ENCODE assay signal across 8 cellular contexts in the genomic region with DNA sequence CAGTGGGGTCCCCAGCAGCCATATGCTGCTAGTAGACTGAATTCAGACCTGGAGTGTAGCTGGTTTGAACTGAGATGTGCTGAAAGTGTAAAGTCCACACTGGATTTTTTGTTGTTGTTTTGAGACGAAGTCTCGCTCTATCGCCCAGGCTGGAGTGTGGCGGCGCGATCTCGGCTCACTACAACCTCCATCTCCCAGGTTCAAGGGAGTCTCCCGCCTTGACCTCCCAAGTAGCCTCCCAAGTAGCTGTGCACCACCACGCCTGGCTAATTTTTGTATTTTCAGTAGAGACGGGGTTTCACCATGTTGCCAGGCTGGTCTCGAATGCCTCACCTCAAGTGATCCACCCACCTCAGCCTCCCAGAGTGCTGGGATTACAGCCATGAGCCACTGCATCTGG. TPM values are rescaled to one million over a fixed set of nuclear protein-coding genes. Genes with fewer than 3 reads are reported as not detected.
DNase-seq lines count a peak whose midpoint lies in the region; ATAC-seq and TF ChIP-seq lines count a peak whose summit lies in the region.
"Not testable (repeated sequence)": the region's sequence is repeated elsewhere in the genome, so short reads cannot be mapped to it uniquely, and the experiment has no call there.

No MANE protein-coding gene starts in this region.

- H3K4me1 Mint-ChIP-seq in CD4-positive, CD25-positive, alpha-beta regulatory T cell = peaks cover 17 to 90% (median 58%) of the 10 kb centered on the region in 4 donors
- H3K4me1 Mint-ChIP-seq in IgD-negative memory B cell (peaks cover 40 to 62% (median 57%) of the 10 kb centered on the region in 3 donors), activated B cell treated with CpG ODN at 0.5 μM for 24 hours (peaks cover 89% of the 10 kb centered on the region)
- H3K4me1 Mint-ChIP-seq in activated naive CD8-positive, alpha-beta T cell (ENCODE audit: low read depth) = peaks cover 75% of the 10 kb centered on the region
- peaks cover 51 to 54% of the 10 kb centered on the region in 2 donors for H3K4me1 Mint-ChIP-seq in natural killer cell treated with Interleukin-12 subunit alpha and Interleukin-12 subunit beta and Interleukin-15 and Interleukin-18, amount 100 ng/mL, for 72 hours (ENCODE audit: low read depth in 2 of 2)
- H3K4me1 Mint-ChIP-seq in stimulated activated naive B cell treated with anti-CD40 and anti-IgM and Interleukin-4, amounts not matched to agents 10 μg/mL and 1 μg/mL and 100 μg/mL, for 72 hours = peaks cover 58 to 92% of the 10 kb centered on the region in 2 donors

- peak overlapping the region; percentile 66 to 72 (median 68) for H3K4me3 Mint-ChIP-seq in CD4-positive, CD25-positive, alpha-beta regulatory T cell
- H3K4me3 Mint-ChIP-seq in IgD-negative memory B cell (peak overlapping the region in 3 of 4 donors; percentile 88 to 94 (median 91)), activated B cell treated with CpG ODN at 0.5 μM for 24 hours (peak overlapping the region; percentile 71)
- H3K4me3 Mint-ChIP-seq in activated naive CD8-positive, alpha-beta T cell = peak overlapping the region; percentile 69
- peak overlapping the region; percentile 13 for H3K4me3 Mint-ChIP-seq in natural killer cell treated with Interleukin-12 subunit alpha and Interleukin-12 subunit beta and Interleukin-15 and Interleukin-18, amount 100 ng/mL, for 72 hours
- peak overlapping the region in 1 of 2 donors; percentile 61 for H3K4me3 Mint-ChIP-seq in stimulated activated naive B cell treated with anti-CD40 and anti-IgM and Interleukin-4, amounts not matched to agents 10 μg/mL and 1 μg/mL and 100 μg/mL, for 72 hours

- POLR2A ChIA-PET in activated B cell treated with CpG ODN at 0.5 μM for 24 hours (lab: Charles Lee) = not testable (repeated sequence)

- H3K9me3 Mint-ChIP-seq in CD4-positive, CD25-positive, alpha-beta regulatory T cell; IgD-negative memory B cell; activated B cell treated with CpG ODN at 0.5 μM for 24 hours; activated naive CD8-positive, alpha-beta T cell (ENCODE audit: low read depth); natural killer cell treated with Interleukin-12 subunit alpha and Interleukin-12 subunit beta and Interleukin-15 and Interleukin-18, amount 100 ng/mL, for 72 hours; stimulated activated naive B cell treated with anti-CD40 and anti-IgM and Interleukin-4, amounts not matched to agents 10 μg/mL and 1 μg/mL and 100 μg/mL, for 72 hours: not testable (repeated sequence)

- CTCF ChIA-PET in activated B cell treated with CpG ODN at 0.5 μM for 24 hours (lab: Charles Lee) = interaction anchor here (1.6 kb wide), 1 partner anchor 22 kb away, joined by 5 read pairs; no protein-coding TSS in a partner anchor

- H3K36me3 ChIP-seq in CD4-positive, CD25-positive, alpha-beta regulatory T cell (ENCODE audit: control insufficient read depth, insufficient read depth, low read length) = peaks cover 48% of the 10 kb centered on the region

- H3K9me3 ChIP-seq in CD4-positive, CD25-positive, alpha-beta regulatory T cell (ENCODE audit: control insufficient read depth in 2 of 2, low read length in 2 of 2) = not testable (repeated sequence)

- not testable (repeated sequence) for TF ChIP-seq CTCF in activated B cell treated with CpG ODN at 0.5 μM for 24 hours (IDR thresholded peaks at IDR 0.05)

- peak overlapping the region; percentile 51 to 99 (median 86) for H3K27ac Mint-ChIP-seq in CD4-positive, CD25-positive, alpha-beta regulatory T cell
- H3K27ac Mint-ChIP-seq in IgD-negative memory B cell (peak overlapping the region; percentile 95 to 99 (median 97)), activated B cell treated with CpG ODN at 0.5 μM for 24 hours (peak overlapping the region; percentile 97)
- H3K27ac Mint-ChIP-seq in activated naive CD8-positive, alpha-beta T cell = peak overlapping the region; percentile 86
- H3K27ac Mint-ChIP-seq in natural killer cell treated with Interleukin-12 subunit alpha and Interleukin-12 subunit beta and Interleukin-15 and Interleukin-18, amount 100 ng/mL, for 72 hours = peak overlapping the region; percentile 51 to 67
- peak overlapping the region; percentile 96 for H3K27ac Mint-ChIP-seq in stimulated activated naive B cell treated with anti-CD40 and anti-IgM and Interleukin-4, amounts not matched to agents 10 μg/mL and 1 μg/mL and 100 μg/mL, for 72 hours

- intact Hi-C loops in activated B cell treated with CpG ODN at 0.5 μM for 24 hours (cut with micrococcal nuclease); cardiac septum (cut with DNase I): not testable (repeated sequence)

- H3K4me3 ChIP-seq in CD4-positive, CD25-positive, alpha-beta regulatory T cell (ENCODE audit: low read depth, low read length) = peak overlapping the region; percentile 50

- H3K4me1 ChIP-seq in CD4-positive, CD25-positive, alpha-beta regulatory T cell (ENCODE audit: control insufficient read depth, insufficient read depth, low read length, poor library complexity, severe bottlenecking) = peaks cover 90% of the 10 kb centered on the region

- not testable (repeated sequence) for H3K27me3 ChIP-seq in CD4-positive, CD25-positive, alpha-beta regulatory T cell (ENCODE audit: control insufficient read depth, insufficient read depth, low read length)

- not testable (repeated sequence) for ATAC-seq in CD4-positive, CD25-positive, alpha-beta regulatory T cell (ENCODE audit: low read depth in 2 of 2); activated B cell treated with CpG ODN at 0.5 μM for 24 hours (ENCODE audit: low read depth); natural killer cell treated with Interleukin-12 subunit alpha and Interleukin-12 subunit beta and Interleukin-15 and Interleukin-18, amount 100 ng/mL, for 72 hours; stimulated activated naive B cell treated with anti-CD40 and anti-IgM and Interleukin-4, amounts not matched to agents 10 μg/mL and 1 μg/mL and 100 μg/mL, for 72 hours (replicated peaks)

- peak overlapping the region; percentile 100 for H3K27ac ChIP-seq in CD4-positive, CD25-positive, alpha-beta regulatory T cell (ENCODE audit: insufficient read depth, low read length, poor library complexity, severe bottlenecking)

- peaks cover 47% of the 10 kb centered on the region for H3K36me3 Mint-ChIP-seq in CD4-positive, CD25-positive, alpha-beta regulatory T cell
- H3K36me3 Mint-ChIP-seq in IgD-negative memory B cell (peaks cover 11% of the 10 kb centered on the region), activated B cell treated with CpG ODN at 0.5 μM for 24 hours (ENCODE audit: low read depth) (peaks cover 55% of the 10 kb centered on the region)
- peaks cover 18% of the 10 kb centered on the region for H3K36me3 Mint-ChIP-seq in activated naive CD8-positive, alpha-beta T cell
- H3K36me3 Mint-ChIP-seq in natural killer cell treated with Interleukin-12 subunit alpha and Interleukin-12 subunit beta and Interleukin-15 and Interleukin-18, amount 100 ng/mL, for 72 hours = not testable (repeated sequence)
- peaks cover 41 to 44% of the 10 kb centered on the region in 2 donors for H3K36me3 Mint-ChIP-seq in stimulated activated naive B cell treated with anti-CD40 and anti-IgM and Interleukin-4, amounts not matched to agents 10 μg/mL and 1 μg/mL and 100 μg/mL, for 72 hours

- not testable (repeated sequence) for DNase-seq in CD4-positive, CD25-positive, alpha-beta regulatory T cell; activated B cell treated with CpG ODN at 0.5 μM for 24 hours; natural killer cell treated with Interleukin-12 subunit alpha and Interleukin-12 subunit beta and Interleukin-15 and Interleukin-18, amount 100 ng/mL, for 72 hours (ENCODE audit: low spot score); stimulated activated naive B cell treated with anti-CD40 and anti-IgM and Interleukin-4, amounts not matched to agents 10 μg/mL and 1 μg/mL and 100 μg/mL, for 72 hours
- DNase-seq in activated T-cell treated with anti-CD3 and anti-CD28 coated beads, Interleukin-2, amount 50 U/mL, for 1 hour = peak; percentile 18
- peak; percentile 20 for DNase-seq in cardiac septum (ENCODE audit: low spot score)

- H3K27me3 Mint-ChIP-seq in CD4-positive, CD25-positive, alpha-beta regulatory T cell; IgD-negative memory B cell; activated B cell treated with CpG ODN at 0.5 μM for 24 hours; activated naive CD8-positive, alpha-beta T cell; natural killer cell treated with Interleukin-12 subunit alpha and Interleukin-12 subunit beta and Interleukin-15 and Interleukin-18, amount 100 ng/mL, for 72 hours; stimulated activated naive B cell treated with anti-CD40 and anti-IgM and Interleukin-4, amounts not matched to agents 10 μg/mL and 1 μg/mL and 100 μg/mL, for 72 hours: not testable (repeated sequence)

RNA-seq across cellular contexts. Expression of gene ISG20, which starts 3.7 kb away (rescaled TPM):
- total RNA-seq in CD4-positive, CD25-positive, alpha-beta regulatory T cell = 257 TPM
- polyA plus RNA-seq in CD4-positive, CD25-positive, alpha-beta regulatory T cell = 100 to 1,000 TPM; 724 to 832 (median 792) TPM
- polyA plus RNA-seq in IgD-negative memory B cell = 760 TPM
- total RNA-seq in activated B cell treated with CpG ODN at 0.5 μM for 24 hours (84.6 and 87.1 TPM in 2 replicates), cardiac septum (3.9 TPM)
- 10 to 100 TPM; 21.8 to 30.2 TPM for total RNA-seq in natural killer cell treated with Interleukin-12 subunit alpha and Interleukin-12 subunit beta and Interleukin-15 and Interleukin-18, amount 100 ng/mL, for 72 hours

RNA-seq across cellular contexts. Expression of gene AEN, which starts 21.4 kb away (rescaled TPM):
- total RNA-seq in CD4-positive, CD25-positive, alpha-beta regulatory T cell = 52.4 TPM
- 10 to 100 TPM; 28.7 to 37.7 (median 35.4) TPM for polyA plus RNA-seq in CD4-positive, CD25-positive, alpha-beta regulatory T cell
- polyA plus RNA-seq in IgD-negative memory B cell = 40.8 TPM
- total RNA-seq in activated B cell treated with CpG ODN at 0.5 μM for 24 hours = 40.1 and 41.9 TPM in 2 replicates
- 8.7 TPM for total RNA-seq in cardiac septum
- 10 to 100 TPM; 47.1 to 81.4 TPM for total RNA-seq in natural killer cell treated with Interleukin-12 subunit alpha and Interleukin-12 subunit beta and Interleukin-15 and Interleukin-18, amount 100 ng/mL, for 72 hours
